In genomic region chr3:172237121-172237742, GRCh38 we compare ENCODE assay signal across 15 cellular contexts.
DNase-seq lines count a peak whose midpoint lies in the region; ATAC-seq and TF ChIP-seq lines count a peak whose summit lies in the region.
"Had no signal": no experiment of that assay in that cellular context is flagged by ENCODE, and none has a peak within 500 bp of the region (broad histone marks: within the 10 kb centered on the region; RNA-seq: fewer than 3 reads in every experiment).

No MANE protein-coding gene starts in this region.

- peak overlapping the region in 1 of 3 donors; percentile 41 for H3K27ac ChIP-seq in right lobe of liver
- H3K27ac ChIP-seq: RWPE1 had no signal

- intact Hi-C loops in Calu3 (cut with micrococcal nuclease; ENCODE audit: unreplicated experiment) = no loop called here
- intact Hi-C loops in right lobe of liver (cut with DNase I) = no loop called here

- no peak overlapping the region for H3K4me3 ChIP-seq in right lobe of liver

- CTCF ChIA-PET in Calu3 (lab: Charles Lee) (no interaction called here), WTC11 (lab: Charles Lee) (no interaction called here)

- H3K9me3 Mint-ChIP-seq in Calu3 (ENCODE audit: low read depth, unreplicated experiment) (peaks cover 9% of the 10 kb centered on the region), WTC11 (peaks cover 32% of the 10 kb centered on the region)

- H3K27me3 Mint-ChIP-seq in Calu3 (ENCODE audit: unreplicated experiment) = no peaks in the 10 kb centered on the region
- no peaks in the 10 kb centered on the region for H3K27me3 Mint-ChIP-seq in WTC11 (ENCODE audit: low read depth)

- H3K36me3 Mint-ChIP-seq in Calu3 (ENCODE audit: insufficient read depth, unreplicated experiment) (peaks cover 87% of the 10 kb centered on the region), WTC11 (peaks cover 34% of the 10 kb centered on the region)

- H3K27ac Mint-ChIP-seq in Calu3 (ENCODE audit: unreplicated experiment) = peak overlapping the region; percentile 54
- H3K27ac Mint-ChIP-seq in WTC11 = no peak overlapping the region

- peaks cover 0 to 2% (median 0%) of the 10 kb centered on the region in 4 donors for H3K36me3 ChIP-seq in right lobe of liver

- DNase-seq in Calu3 (no peak), WTC11 (ENCODE audit: low spot score) (no peak), right lobe of liver (no peak), renal cortical epithelial cell (ENCODE audit: low read depth) (peak; percentile 47), NCI-H748 (lab: John Stamatoyannopoulos, UW; ENCODE audit: unreplicated experiment) (no peak), GM19240 (ENCODE audit: insufficient read length, low spot score) (no peak)
- DNase-seq: C1 segment of cervical spinal cord, DMS 273 treated with DMSO at 0.1 percent for 48 hours, H7, NCI-H1417, NCI-H187 treated with DMSO at 0.1 percent for 48 hours, NCI-H2227 treated with DMSO at 0.1 percent for 48 hours, NCI-H524 had no signal

- no peaks in the 10 kb centered on the region for H3K27me3 ChIP-seq in right lobe of liver

- no peaks in the 10 kb centered on the region for H3K9me3 ChIP-seq in right lobe of liver

- H3K4me3 Mint-ChIP-seq in Calu3 (ENCODE audit: low read depth, unreplicated experiment) = no peak overlapping the region
- no peak overlapping the region for H3K4me3 Mint-ChIP-seq in WTC11

- no TSS peak for BruUV-seq in Calu3 (replicated peaks; lab: Mats Ljungman, UMichigan)

- H3K4me1 Mint-ChIP-seq in Calu3 (ENCODE audit: low read depth, unreplicated experiment) (peaks cover 50% of the 10 kb centered on the region), WTC11 (peaks cover 9% of the 10 kb centered on the region; the same call in 1 of the 2 replicates)

- peaks cover 0 to 28% (median 3%) of the 10 kb centered on the region in 4 donors for H3K4me1 ChIP-seq in right lobe of liver

- TF ChIP-seq POLR2A in right lobe of liver (IDR thresholded peaks at IDR 0.05) = no peak

- no peak for TF ChIP-seq CTCF in Calu3 (IDR thresholded peaks at IDR 0.05; ENCODE audit: unreplicated experiment)
- TF ChIP-seq CTCF in WTC11 (IDR thresholded peaks at IDR 0.05) = no peak
- no peak for TF ChIP-seq CTCF in right lobe of liver (IDR thresholded peaks at IDR 0.05)

- POLR2A ChIA-PET in WTC11 (lab: Charles Lee) = no interaction called here

- ATAC-seq in WTC11 = no peak
- peak; percentile 49 to 87 (median 80) for ATAC-seq in right lobe of liver
- ATAC-seq in GM18502 (IDR thresholded peaks at IDR 0.05; ENCODE audit: poor library complexity, unreplicated experiment) = no peak

- 88% methylated on average over 2 of the region's 4 CpGs for WGBS in right lobe of liver (ENCODE audit: insufficient coverage, low coverage, low lambda C conversion rate, missing lambda C conversion rate)

TF ChIP-seq in WTC11, 78 proteins besides CTCF, POLR2A, EP300 and RAD21:
- TF ChIP-seq ZNF121 (CRISPR knock-in tag; IDR thresholded peaks at IDR 0.05) (peak; percentile 69; the same call in 1 of the 2 replicates), CDX4 (CRISPR knock-in tag; IDR thresholded peaks at IDR 0.05; ENCODE audit: borderline replicate concordance) (no peak)

Comparison
In these comparisons a context has a peak if more than half of its experiments do, and no peak if none do; other contexts are left out.
1. ATAC-seq: peak in right lobe of liver (4 of 4); none in WTC11 (single experiment) and GM18502 (single experiment).